ENCODE assay signal across 20 cellular contexts in genomic region chr18:13616525-13617035, GRCh38.
DNase-seq lines count a peak whose midpoint lies in the region; ATAC-seq and TF ChIP-seq lines count a peak whose summit lies in the region.
"Had no signal": no experiment of that assay in that cellular context is flagged by ENCODE, and none has a peak within 500 bp of the region (broad histone marks: within the 10 kb centered on the region; RNA-seq: fewer than 3 reads in every experiment).

No MANE protein-coding gene starts in this region.

- no peak overlapping the region for H3K27ac Mint-ChIP-seq in MCF 10A (ENCODE audit: low read depth, unreplicated experiment)
- H3K27ac Mint-ChIP-seq: brain had no signal

- no peaks in the 10 kb centered on the region for H3K36me3 Mint-ChIP-seq in MCF 10A (ENCODE audit: insufficient read depth, unreplicated experiment)
- H3K36me3 Mint-ChIP-seq: brain had no signal

- ATAC-seq in DND-41 (ENCODE audit: insufficient read depth, low read depth) (no peak), foreskin keratinocyte (peak; percentile 74), HG03571 (IDR thresholded peaks at IDR 0.05; ENCODE audit: unreplicated experiment) (no peak)
- ATAC-seq: HepG2, upper lobe of right lung had no signal

- CTCF ChIA-PET in MCF 10A (lab: Yijun Ruan, JAX): no interaction called here

- TF ChIP-seq CTCF in DND-41 (IDR thresholded peaks at IDR 0.05; ENCODE audit: borderline replicate concordance, extremely low read depth, low read length, poor library complexity, severe bottlenecking): no peak
- no peak for TF ChIP-seq CTCF in foreskin keratinocyte (conservative IDR thresholded peaks at IDR 0.05)
- TF ChIP-seq CTCF in WERI-Rb-1 (IDR thresholded peaks at IDR 0.05; ENCODE audit: low read depth, low read length): no peak
- TF ChIP-seq CTCF in MCF 10A (IDR thresholded peaks at IDR 0.05; ENCODE audit: unreplicated experiment): no peak

- H3K27me3 Mint-ChIP-seq in MCF 10A (ENCODE audit: insufficient read depth, unreplicated experiment): peaks cover 36% of the 10 kb centered on the region

- BruUV-seq in MCF 10A (replicated peaks; lab: Mats Ljungman, UMichigan): no TSS peak

- H3K9me3 Mint-ChIP-seq in MCF 10A (ENCODE audit: unreplicated experiment): no peaks in the 10 kb centered on the region

- H3K4me2 ChIP-seq in DND-41 (ENCODE audit: insufficient read depth, low read length): peak overlapping the region; percentile 80; the same call in 1 of the 2 replicates

- no peak overlapping the region for H3K4me3 Mint-ChIP-seq in MCF 10A (ENCODE audit: unreplicated experiment)
- H3K4me3 Mint-ChIP-seq: brain had no signal

- H3K4me3 ChIP-seq in DND-41 (ENCODE audit: low read depth in 1 of 2, low read length in 2 of 2) (peak overlapping the region in 1 of 2 experiments; percentile 67; a peak in 2 of 4 replicates), WERI-Rb-1 (ENCODE audit: low read depth, low read length) (no peak overlapping the region)
- H3K4me3 ChIP-seq: GM23248, upper lobe of right lung had no signal

- peaks cover 71% of the 10 kb centered on the region for H4K20me1 ChIP-seq in DND-41 (ENCODE audit: insufficient read depth, low read length)

- peaks cover 71% of the 10 kb centered on the region for H3K4me1 ChIP-seq in DND-41 (ENCODE audit: insufficient read depth, low read length)
- no peaks in the 10 kb centered on the region for H3K4me1 ChIP-seq in foreskin keratinocyte

- peaks cover 2% of the 10 kb centered on the region for H3K4me1 Mint-ChIP-seq in MCF 10A (ENCODE audit: insufficient read depth, unreplicated experiment)

- peak in 2 of 3 experiments; percentile 7 to 32 for DNase-seq in NCI-H1417 (lab: John Stamatoyannopoulos, UW)
- DNase-seq in NCI-H1417 treated with DMSO at 0.1 percent for 48 hours (lab: John Stamatoyannopoulos, UW): no peak
- no peak for DNase-seq in DND-41
- peak; percentile 84 for DNase-seq in RPMI8226
- DNase-seq in foreskin keratinocyte: no peak
- no peak for DNase-seq in WERI-Rb-1
- DNase-seq in MCF 10A (ENCODE audit: unreplicated experiment): no peak
- DNase-seq: activated CD4-positive, CD25-positive, alpha-beta regulatory T cell; effector CD8-positive, alpha-beta T cell; GDM1; GM23248; NCI-H1105 treated with DMSO at 0.1 percent for 48 hours; NCI-H446; OCI-M1; retina; upper lobe of right lung had no signal

- peak overlapping the region; percentile 98 for H3K27ac ChIP-seq in DND-41 (ENCODE audit: low read length)
- no peak overlapping the region for H3K27ac ChIP-seq in foreskin keratinocyte
- H3K27ac ChIP-seq in WERI-Rb-1: no peak overlapping the region
- H3K27ac ChIP-seq: 22Rv1, GM23248, upper lobe of right lung had no signal

- peak overlapping the region; percentile 76 for H3K9ac ChIP-seq in DND-41 (ENCODE audit: low read depth, low read length)
- H3K9ac ChIP-seq: GM23248 had no signal

- peaks cover 91% of the 10 kb centered on the region for H3K79me2 ChIP-seq in DND-41 (ENCODE audit: insufficient read depth, low read length)

- POLR2A ChIA-PET in MCF 10A (lab: Yijun Ruan, JAX): no interaction called here

- intact Hi-C loops in MCF 10A (cut with micrococcal nuclease): loop anchor here (10.0 kb wide), 1 partner anchor 402 kb away; the partner anchor contains the start of gene LDLRAD4

- H3K36me3 ChIP-seq in DND-41 (ENCODE audit: insufficient read depth, low read length) (peaks cover 69% of the 10 kb centered on the region), WERI-Rb-1 (no peaks in the 10 kb centered on the region)
- H3K36me3 ChIP-seq: upper lobe of right lung had no signal

- no peak overlapping the region for H2AFZ ChIP-seq in DND-41 (ENCODE audit: low read depth, low read length)
- H2AFZ ChIP-seq: GM23248 had no signal

- H3K9me3 ChIP-seq in DND-41 (ENCODE audit: insufficient read depth, low read length, severe bottlenecking) (no peaks in the 10 kb centered on the region), WERI-Rb-1 (ENCODE audit: severe bottlenecking) (no peaks in the 10 kb centered on the region)
- H3K9me3 ChIP-seq: upper lobe of right lung had no signal

- no peaks in the 10 kb centered on the region for H3K27me3 ChIP-seq in DND-41 (ENCODE audit: insufficient read depth, low read length, poor library complexity)
- H3K27me3 ChIP-seq in foreskin keratinocyte: peaks cover 32% of the 10 kb centered on the region
- no peaks in the 10 kb centered on the region for H3K27me3 ChIP-seq in WERI-Rb-1 (ENCODE audit: insufficient read depth, low read depth, severe bottlenecking)
- H3K27me3 ChIP-seq: upper lobe of right lung had no signal

Comparison
In these comparisons a context has a peak if more than half of its experiments do, and no peak if none do; other contexts are left out.
1. DNase-seq: peak in NCI-H1417 (2 of 3) and RPMI8226 (single experiment); none in NCI-H1417 treated with DMSO at 0.1 percent for 48 hours (single experiment), DND-41 (single experiment), foreskin keratinocyte (0 of 2), WERI-Rb-1 (single experiment) and MCF 10A (single experiment).